Comparison of ENCODE assay signal across 9 cellular contexts in genomic region chr17:74280093-74280513, GRCh38. TPM values are rescaled to one million over a fixed set of nuclear protein-coding genes. Genes with fewer than 3 reads are reported as not detected.
DNase-seq lines count a peak whose midpoint lies in the region; ATAC-seq and TF ChIP-seq lines count a peak whose summit lies in the region.
"Had no signal": no experiment of that assay in that cellular context is flagged by ENCODE, and none has a peak within 500 bp of the region (broad histone marks: within the 10 kb centered on the region; RNA-seq: fewer than 3 reads in every experiment).

No MANE protein-coding gene starts in this region.

- peaks cover 0 to 7% of the 10 kb centered on the region in 2 donors for H3K4me1 ChIP-seq in left lung
- H3K4me1 ChIP-seq in upper lobe of right lung: peaks cover 5% of the 10 kb centered on the region

- H3K36me3 ChIP-seq in left lung (no peaks in the 10 kb centered on the region), upper lobe of right lung (no peaks in the 10 kb centered on the region)

- H3K27ac ChIP-seq in left lung (no peak overlapping the region), upper lobe of right lung (peak overlapping the region; percentile 24)

- H3K27me3 ChIP-seq in left lung (peaks cover 0 to 32% of the 10 kb centered on the region in 2 donors), upper lobe of right lung (peaks cover 7% of the 10 kb centered on the region)

- intact Hi-C loops in left lung (cut with DNase I) (no loop called here), upper lobe of right lung (cut with DNase I) (no loop called here)

- DNase-seq in activated gamma-delta T cell treated with Interleukin-2 at 50 U/mL for 16 hours (peak; percentile 46), activated gamma-delta T cell (lab: John Stamatoyannopoulos, UW) (no peak), left lung (peak in 1 of 2 donors; percentile 65), upper lobe of right lung (no peak), NCI-H2171 (lab: John Stamatoyannopoulos, UW) (no peak), amygdala (lab: John Stamatoyannopoulos, UW) (no peak)
- peak; percentile 40 to 42 for DNase-seq in activated CD4-positive, alpha-beta T cell treated with anti-CD3 and anti-CD28 coated beads, Interleukin-2, amount 50 U/mL, for 4 hours

- no peak overlapping the region for H3K4me3 ChIP-seq in left lung
- no peak overlapping the region for H3K4me3 ChIP-seq in upper lobe of right lung

- ATAC-seq in left lung (peak; percentile 12), upper lobe of right lung (peak; percentile 59), GM19324 (IDR thresholded peaks at IDR 0.05; ENCODE audit: low FRiP score, unreplicated experiment) (no peak)

- TF ChIP-seq CTCF in left lung (IDR thresholded peaks at IDR 0.05) (no peak), upper lobe of right lung (IDR thresholded peaks at IDR 0.05) (no peak)

- H3K9me3 ChIP-seq in left lung (no peaks in the 10 kb centered on the region), upper lobe of right lung (no peaks in the 10 kb centered on the region)

RNA-seq across cellular contexts. Expression of gene DNAI2, which starts 6.1 kb away (rescaled TPM):
- total RNA-seq in left lung: 1 to 10 TPM in 1 of 2 donors, not detected in 1; 2.9 TPM
- total RNA-seq in upper lobe of right lung: not detected
- total RNA-seq: NCI-H460 had no signal

RNA-seq across cellular contexts. Expression of gene KIF19, which starts 45.9 kb away (rescaled TPM):
- total RNA-seq in left lung (1 to 10 TPM in 1 of 2 donors, not detected in 1; 1.5 TPM), upper lobe of right lung (0.23 TPM)
- total RNA-seq: NCI-H460 had no signal

Comparison
In these comparisons a context has a peak if more than half of its experiments do, and no peak if none do; other contexts are left out.
1. DNase-seq: peak in activated gamma-delta T cell treated with Interleukin-2 at 50 U/mL for 16 hours (single experiment) and activated CD4-positive, alpha-beta T cell treated with anti-CD3 and anti-CD28 coated beads, Interleukin-2, amount 50 U/mL, for 4 hours (2 of 2); none in activated gamma-delta T cell (single experiment), upper lobe of right lung (single experiment), NCI-H2171 (single experiment) and amygdala (0 of 56).